1 cellular context compared by ENCODE assay signal in the genomic region with DNA sequence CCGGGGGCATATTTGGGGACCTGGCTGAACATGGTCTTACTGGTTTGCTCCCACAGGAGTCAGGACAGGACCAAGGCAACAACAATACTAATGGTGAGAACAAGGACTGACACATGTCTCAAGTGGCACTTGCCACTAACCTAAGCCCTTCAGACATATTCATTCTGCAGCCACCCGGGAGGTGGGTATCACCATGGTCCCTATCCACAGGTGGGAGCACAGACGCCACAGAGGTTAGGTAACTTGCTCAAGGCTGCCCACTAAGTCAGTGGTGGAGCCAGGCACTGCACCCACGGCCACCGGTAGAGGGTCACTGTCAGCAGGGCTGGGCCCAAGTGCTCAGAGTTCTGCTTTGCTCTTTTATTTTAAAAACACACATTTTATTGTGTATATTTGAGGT.
TF ChIP-seq lines count a peak whose summit lies in the region.

No MANE protein-coding gene starts in this region.

TF ChIP-seq in Ishikawa, 13 proteins besides CTCF, POLR2A, EP300 and RAD21:
- TF ChIP-seq, protein P1, sequence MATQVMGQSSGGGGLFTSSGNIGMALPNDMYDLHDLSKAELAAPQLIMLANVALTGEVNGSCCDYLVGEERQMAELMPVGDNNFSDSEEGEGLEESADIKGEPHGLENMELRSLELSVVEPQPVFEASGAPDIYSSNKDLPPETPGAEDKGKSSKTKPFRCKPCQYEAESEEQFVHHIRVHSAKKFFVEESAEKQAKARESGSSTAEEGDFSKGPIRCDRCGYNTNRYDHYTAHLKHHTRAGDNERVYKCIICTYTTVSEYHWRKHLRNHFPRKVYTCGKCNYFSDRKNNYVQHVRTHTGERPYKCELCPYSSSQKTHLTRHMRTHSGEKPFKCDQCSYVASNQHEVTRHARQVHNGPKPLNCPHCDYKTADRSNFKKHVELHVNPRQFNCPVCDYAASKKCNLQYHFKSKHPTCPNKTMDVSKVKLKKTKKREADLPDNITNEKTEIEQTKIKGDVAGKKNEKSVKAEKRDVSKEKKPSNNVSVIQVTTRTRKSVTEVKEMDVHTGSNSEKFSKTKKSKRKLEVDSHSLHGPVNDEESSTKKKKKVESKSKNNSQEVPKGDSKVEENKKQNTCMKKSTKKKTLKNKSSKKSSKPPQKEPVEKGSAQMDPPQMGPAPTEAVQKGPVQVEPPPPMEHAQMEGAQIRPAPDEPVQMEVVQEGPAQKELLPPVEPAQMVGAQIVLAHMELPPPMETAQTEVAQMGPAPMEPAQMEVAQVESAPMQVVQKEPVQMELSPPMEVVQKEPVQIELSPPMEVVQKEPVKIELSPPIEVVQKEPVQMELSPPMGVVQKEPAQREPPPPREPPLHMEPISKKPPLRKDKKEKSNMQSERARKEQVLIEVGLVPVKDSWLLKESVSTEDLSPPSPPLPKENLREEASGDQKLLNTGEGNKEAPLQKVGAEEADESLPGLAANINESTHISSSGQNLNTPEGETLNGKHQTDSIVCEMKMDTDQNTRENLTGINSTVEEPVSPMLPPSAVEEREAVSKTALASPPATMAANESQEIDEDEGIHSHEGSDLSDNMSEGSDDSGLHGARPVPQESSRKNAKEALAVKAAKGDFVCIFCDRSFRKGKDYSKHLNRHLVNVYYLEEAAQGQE (IDR thresholded peaks at IDR 0.05; ENCODE audit: low read depth), result no peak
- no peak for TF ChIP-seq EGR1 (IDR thresholded peaks at IDR 0.05)
- TF ChIP-seq TAF1 (IDR thresholded peaks at IDR 0.05; ENCODE audit: low read depth), result no peak
- TF ChIP-seq, protein P2, sequence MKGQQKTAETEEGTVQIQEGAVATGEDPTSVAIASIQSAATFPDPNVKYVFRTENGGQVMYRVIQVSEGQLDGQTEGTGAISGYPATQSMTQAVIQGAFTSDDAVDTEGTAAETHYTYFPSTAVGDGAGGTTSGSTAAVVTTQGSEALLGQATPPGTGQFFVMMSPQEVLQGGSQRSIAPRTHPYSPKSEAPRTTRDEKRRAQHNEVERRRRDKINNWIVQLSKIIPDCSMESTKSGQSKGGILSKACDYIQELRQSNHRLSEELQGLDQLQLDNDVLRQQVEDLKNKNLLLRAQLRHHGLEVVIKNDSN (IDR thresholded peaks at IDR 0.05), result no peak
- TF ChIP-seq ZBTB7A (IDR thresholded peaks at IDR 0.05; ENCODE audit: low read depth), result no peak
- no peak for TF ChIP-seq YY1 (IDR thresholded peaks at IDR 0.05; ENCODE audit: low read depth)
- TF ChIP-seq CEBPB (IDR thresholded peaks at IDR 0.05), result no peak
- no peak for TF ChIP-seq TCF12 (IDR thresholded peaks at IDR 0.05; ENCODE audit: low read depth)
- TF ChIP-seq CREB1 (IDR thresholded peaks at IDR 0.05; ENCODE audit: low read depth), result no peak
- no peak for TF ChIP-seq TEAD4 (IDR thresholded peaks at IDR 0.05)
- no peak for TF ChIP-seq FOXM1 (IDR thresholded peaks at IDR 0.05; ENCODE audit: borderline replicate concordance, low read depth)
- TF ChIP-seq, protein P3, sequence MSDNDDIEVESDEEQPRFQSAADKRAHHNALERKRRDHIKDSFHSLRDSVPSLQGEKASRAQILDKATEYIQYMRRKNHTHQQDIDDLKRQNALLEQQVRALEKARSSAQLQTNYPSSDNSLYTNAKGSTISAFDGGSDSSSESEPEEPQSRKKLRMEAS (IDR thresholded peaks at IDR 0.05), result no peak
- no peak for TF ChIP-seq NFIC (IDR thresholded peaks at IDR 0.05)
